Comparison of ENCODE assay signal across 28 cellular contexts in genomic region chr6:19438566-19439353, GRCh38.
"Had no signal": no experiment of that assay in that cellular context is flagged by ENCODE, and none has a peak within 500 bp of the region (broad histone marks: within the 10 kb centered on the region; RNA-seq: fewer than 3 reads in every experiment).

No MANE protein-coding gene starts in this region.

- H3K27me3 ChIP-seq: adrenal gland, breast epithelium, esophagus muscularis mucosa, foreskin keratinocyte, heart right ventricle, pancreas, stomach, tibial artery had no signal

- H3K9me3 Mint-ChIP-seq: endodermal cell, nephron had no signal

- H3K36me3 ChIP-seq: adrenal gland, breast epithelium, esophagus muscularis mucosa, heart right ventricle, pancreas, prostate gland, stomach, tibial artery had no signal

- H3K4me3 Mint-ChIP-seq: activated naive CD4-positive, alpha-beta T cell treated with anti-CD3 and anti-CD28 coated beads for 36 hours; activated naive CD8-positive, alpha-beta T cell treated with anti-CD3 and anti-CD28 coated beads for 36 hours; dendritic cell treated with granulocyte-macrophage colony-stimulating factor and Interleukin-4, amounts not matched to agents 40 ng/mL and 50 ng/mL, for 4 days; endodermal cell; nephron; stimulated activated naive B cell treated with anti-CD40 and anti-IgM and Interleukin-4, amounts not matched to agents 10 μg/mL and 1 μg/mL and 100 μg/mL, for 72 hours had no signal

- H3K36me3 Mint-ChIP-seq: activated naive CD8-positive, alpha-beta T cell treated with anti-CD3 and anti-CD28 coated beads for 36 hours; stimulated activated naive B cell treated with anti-CD40 and anti-IgM and Interleukin-4, amounts not matched to agents 10 μg/mL and 1 μg/mL and 100 μg/mL, for 72 hours had no signal

- H3K4me1 ChIP-seq: adrenal gland, breast epithelium, heart right ventricle, pancreas, prostate gland, stomach, tibial artery had no signal

- H3K27me3 Mint-ChIP-seq: activated naive CD8-positive, alpha-beta T cell treated with anti-CD3 and anti-CD28 coated beads for 36 hours; dendritic cell treated with granulocyte-macrophage colony-stimulating factor and Interleukin-4, amounts not matched to agents 40 ng/mL and 50 ng/mL, for 4 days; stimulated activated naive B cell treated with anti-CD40 and anti-IgM and Interleukin-4, amounts not matched to agents 10 μg/mL and 1 μg/mL and 100 μg/mL, for 72 hours had no signal

- H3K9me3 ChIP-seq: adrenal gland, breast epithelium, esophagus muscularis mucosa, heart right ventricle, mucosa of descending colon, pancreas, prostate gland, stomach, tibial artery had no signal

- ATAC-seq: foreskin keratinocyte; heart right ventricle; left lobe of liver; mucosa of descending colon; stimulated activated naive B cell treated with anti-CD40 and anti-IgM and Interleukin-4, amounts not matched to agents 10 μg/mL and 1 μg/mL and 100 μg/mL, for 72 hours had no signal

- H3K4me1 Mint-ChIP-seq: activated naive CD8-positive, alpha-beta T cell treated with anti-CD3 and anti-CD28 coated beads for 36 hours; endodermal cell; stimulated activated naive B cell treated with anti-CD40 and anti-IgM and Interleukin-4, amounts not matched to agents 10 μg/mL and 1 μg/mL and 100 μg/mL, for 72 hours had no signal

- H3K27ac ChIP-seq: adrenal gland, breast epithelium, esophagus muscularis mucosa, foreskin keratinocyte, heart right ventricle, prostate gland, stomach, tibial artery, VCaP had no signal

- H3K27ac Mint-ChIP-seq: activated naive CD4-positive, alpha-beta T cell treated with anti-CD3 and anti-CD28 coated beads for 36 hours; activated naive CD8-positive, alpha-beta T cell treated with anti-CD3 and anti-CD28 coated beads for 36 hours; dendritic cell treated with granulocyte-macrophage colony-stimulating factor and Interleukin-4, amounts not matched to agents 40 ng/mL and 50 ng/mL, for 4 days; endodermal cell; nephron; stimulated activated naive B cell treated with anti-CD40 and anti-IgM and Interleukin-4, amounts not matched to agents 10 μg/mL and 1 μg/mL and 100 μg/mL, for 72 hours had no signal

- H3K4me3 ChIP-seq: adrenal gland, breast epithelium, esophagus muscularis mucosa, heart right ventricle, lung, mucosa of descending colon, pancreas, prostate gland, stomach, tibial artery had no signal

- DNase-seq: activated CD4-positive, alpha-beta T cell treated with anti-CD3 and anti-CD28 coated beads for 4 hours; activated CD4-positive, alpha-beta T cell treated with anti-CD3 and anti-CD28 coated beads, Interleukin-2, amount 50 U/mL, for 48 hours; activated CD8-positive, alpha-beta memory T cell treated with anti-CD3 and anti-CD28 coated beads for 24 hours; activated effector memory CD4-positive, alpha-beta T cell treated with anti-CD3 and anti-CD28 coated beads, Interleukin-2, amount 50 U/mL, for 16 hours; activated naive CD4-positive, alpha-beta T cell treated with anti-CD3 and anti-CD28 coated beads for 36 hours; activated naive CD8-positive, alpha-beta T cell treated with anti-CD3 and anti-CD28 coated beads for 36 hours; adrenal gland; aorta; central memory CD4-positive, alpha-beta T cell; endodermal cell; foreskin keratinocyte; heart right ventricle; mucosa of descending colon; nucleus accumbens; pancreas; stimulated activated CD4-positive, alpha-beta T cell treated with anti-CD3 and anti-CD28 coated beads, Interleukin-15, amount 100 ng/mL, for 24 hours; stimulated activated CD4-positive, alpha-beta T cell treated with anti-CD3 and anti-CD28 coated beads, Interleukin-2, amount 100 ng/mL, for 24 hours; stimulated activated naive B cell treated with anti-CD40 and anti-IgM and Interleukin-4, amounts not matched to agents 10 μg/mL and 1 μg/mL and 100 μg/mL, for 72 hours; stomach; tibial artery had no signal
